In the genomic region with DNA sequence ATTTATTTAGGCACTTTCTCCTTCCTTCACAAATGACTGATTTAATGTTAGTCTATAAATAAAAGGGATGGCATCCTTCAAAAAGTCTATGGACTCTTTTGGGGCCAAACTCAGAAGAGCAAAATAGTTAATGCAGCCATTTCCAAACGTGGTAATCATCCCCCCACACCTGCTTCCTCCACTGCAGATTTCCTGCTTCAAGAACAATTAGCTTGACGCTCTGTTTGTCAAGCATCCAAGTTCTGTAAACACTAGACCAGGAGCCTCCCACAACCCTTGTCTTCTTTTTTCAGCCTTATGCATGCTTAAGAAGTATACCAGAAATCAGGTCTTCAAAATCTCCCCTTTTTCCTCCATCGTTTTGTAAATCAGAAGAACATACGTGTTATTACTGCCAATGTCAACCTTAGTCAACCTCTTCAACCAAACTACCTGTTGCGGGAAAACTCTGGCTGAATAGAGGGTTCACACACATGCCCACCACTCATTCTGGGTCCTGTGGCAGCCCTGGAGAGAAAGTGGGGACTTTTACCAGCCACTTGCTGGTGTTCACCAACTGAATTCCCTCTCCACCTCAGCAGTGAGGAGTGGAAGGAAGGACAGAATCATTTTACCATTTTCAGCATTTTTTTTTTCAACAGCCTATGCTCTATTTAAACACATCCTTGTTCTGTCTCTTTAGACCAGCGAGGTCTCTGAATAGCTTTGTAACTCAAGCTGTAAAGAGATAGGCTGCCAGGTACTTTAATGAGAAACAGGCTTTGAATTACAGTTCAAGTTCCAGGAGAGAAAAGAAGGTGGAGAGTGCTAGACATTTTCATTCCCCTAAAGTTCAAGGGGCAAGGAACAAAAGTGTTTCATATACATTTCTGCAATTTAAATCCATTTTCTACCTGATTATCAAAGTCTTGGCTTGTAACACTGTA, we compare ENCODE assay signal across 1 cellular context.
TF ChIP-seq lines count a peak whose summit lies in the region.

No MANE protein-coding gene starts in this region.

TF ChIP-seq in GM23338, 12 proteins besides CTCF, POLR2A, EP300 and RAD21 (continued from another document):
- TF ChIP-seq ZNF331 (CRISPR knock-in tag; IDR thresholded peaks at IDR 0.05; ENCODE audit: low read depth) (no peak), ZNF114 (CRISPR knock-in tag; IDR thresholded peaks at IDR 0.05) (no peak), POLR2AphosphoS5 (IDR thresholded peaks at IDR 0.05; ENCODE audit: low read depth) (no peak)
